In the genomic region with DNA sequence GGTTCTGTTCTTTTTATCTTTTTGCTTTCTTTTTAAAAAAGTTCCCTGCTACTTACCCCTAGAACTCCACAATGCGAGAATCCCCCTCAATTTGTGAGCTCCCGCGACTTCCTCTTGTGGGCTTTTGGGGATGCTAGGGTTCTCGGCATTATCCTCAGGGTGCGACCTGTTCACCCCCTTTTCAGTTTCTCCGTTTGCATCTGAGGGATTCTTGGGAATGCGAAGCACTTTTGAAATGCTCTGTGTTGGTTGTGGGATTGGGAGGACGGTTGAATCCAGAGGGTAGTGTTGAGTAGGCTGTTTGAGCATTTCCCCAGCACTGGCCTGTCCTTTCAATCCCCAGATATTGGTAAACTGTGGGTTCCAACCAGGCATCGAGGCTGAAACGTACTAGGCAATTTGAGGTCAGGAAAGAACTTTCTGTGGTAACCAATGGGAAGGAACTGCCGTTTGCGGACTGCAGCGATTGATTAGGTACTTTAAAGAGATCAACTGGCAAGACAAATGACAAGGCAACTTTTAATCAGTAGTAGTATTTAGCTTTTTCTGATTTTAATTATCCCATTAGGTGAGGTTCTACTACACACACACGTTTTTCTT, we compare ENCODE assay signal across 8 cellular contexts. TPM values are rescaled to one million over a fixed set of nuclear protein-coding genes. Genes with fewer than 3 reads are reported as not detected.
DNase-seq lines count a peak whose midpoint lies in the region; ATAC-seq, FAIRE-seq and TF ChIP-seq lines count a peak whose summit lies in the region.

No MANE protein-coding gene starts in this region.

- H3K4me3 ChIP-seq in LNCaP clone FGC (ENCODE audit: low read depth, low read length) (peak overlapping the region; percentile 93), iPS DF 6.9 (ENCODE audit: low read length) (peak overlapping the region; percentile 65; the same call in 1 of the 2 replicates), skeletal muscle tissue (ENCODE audit: low read length in 3 of 3) (peak overlapping the region; percentile 85 to 96 (median 87))

- peaks cover 48% of the 10 kb centered on the region for H3K4me1 Mint-ChIP-seq in activated naive CD8-positive, alpha-beta T cell (ENCODE audit: low read depth)

- no peaks in the 10 kb centered on the region for H3K9me3 ChIP-seq in iPS DF 6.9 (ENCODE audit: control insufficient read depth, insufficient read depth, low read length)
- H3K9me3 ChIP-seq in skeletal muscle tissue (ENCODE audit: control insufficient read depth in 3 of 3, low read length in 3 of 3) = no peaks in the 10 kb centered on the region

- H3K9me3 Mint-ChIP-seq in activated naive CD8-positive, alpha-beta T cell (ENCODE audit: low read depth) = no peaks in the 10 kb centered on the region

- DNase-seq in GM12891 (ENCODE audit: insufficient read length, low spot score) (no peak), LNCaP clone FGC (ENCODE audit: low read depth) (no peak), iPS DF 6.9 (ENCODE audit: low read depth, low spot score) (peak; percentile 22), DMS79 (lab: John Stamatoyannopoulos, UW) (no peak)
- DNase-seq in stimulated activated naive CD4-positive, alpha-beta T cell (lab: John Stamatoyannopoulos, UW) = no peak

- peak; percentile 71 for FAIRE-seq in GM12891 (lab: Jason Lieb, UNC)

- peak overlapping the region; percentile 98 for H3K27ac Mint-ChIP-seq in activated naive CD8-positive, alpha-beta T cell

- H3K27me3 ChIP-seq in iPS DF 6.9 (ENCODE audit: control insufficient read depth, insufficient read depth, low read length) (no peaks in the 10 kb centered on the region), skeletal muscle tissue (ENCODE audit: control insufficient read depth in 3 of 3, insufficient read depth in 3 of 3, low read length in 3 of 3) (no peaks in the 10 kb centered on the region)

- peak overlapping the region; percentile 100 for H3K4me3 Mint-ChIP-seq in activated naive CD8-positive, alpha-beta T cell

- no peak for TF ChIP-seq CTCF in LNCaP clone FGC (IDR thresholded peaks at IDR 0.05; ENCODE audit: control insufficient read depth, extremely low read depth, insufficient read depth)

- peak; percentile 8 for ATAC-seq in GM21825 (IDR thresholded peaks at IDR 0.05; ENCODE audit: unreplicated experiment)

- H3K36me3 ChIP-seq in iPS DF 6.9 (ENCODE audit: control insufficient read depth, insufficient read depth, low read length) (no peaks in the 10 kb centered on the region), skeletal muscle tissue (ENCODE audit: control insufficient read depth in 3 of 3, insufficient read depth in 3 of 3, low read length in 3 of 3) (no peaks in the 10 kb centered on the region)

- H3K9ac ChIP-seq in skeletal muscle tissue (ENCODE audit: low read depth in 1 of 3, low read length in 3 of 3) = peak overlapping the region; percentile 82 to 85 (median 84)

- peaks cover 12% of the 10 kb centered on the region for H3K36me3 Mint-ChIP-seq in activated naive CD8-positive, alpha-beta T cell

- no peaks in the 10 kb centered on the region for H3K4me1 ChIP-seq in iPS DF 6.9 (ENCODE audit: control insufficient read depth, insufficient read depth, low read length)
- H3K4me1 ChIP-seq in skeletal muscle tissue (ENCODE audit: control insufficient read depth in 3 of 3, insufficient read depth in 3 of 3, low read length in 3 of 3) = peaks cover 10 to 24% (median 19%) of the 10 kb centered on the region in 3 donors

- TF ChIP-seq POLR2A in GM12891 (IDR thresholded peaks at IDR 0.05; ENCODE audit: low read depth, low read length) = no peak

- no peaks in the 10 kb centered on the region for H3K27me3 Mint-ChIP-seq in activated naive CD8-positive, alpha-beta T cell

- no CpG with 5 or more reads among the region's 14 CpGs for WGBS in iPS DF 6.9 (ENCODE audit: insufficient coverage, insufficient read length)

- H3K27ac ChIP-seq in iPS DF 6.9 (ENCODE audit: low read length) (no peak overlapping the region), skeletal muscle tissue (ENCODE audit: low read depth, low read length) (peak overlapping the region; percentile 67)

TF ChIP-seq in GM12891, 5 proteins besides CTCF, POLR2A, EP300 and RAD21:
- TF ChIP-seq POU2F2 (IDR thresholded peaks at IDR 0.05; ENCODE audit: low read depth, low read length) (no peak), SPI1 (IDR thresholded peaks at IDR 0.05; ENCODE audit: low read depth, low read length) (no peak), TAF1 (IDR thresholded peaks at IDR 0.05; ENCODE audit: low read depth, low read length) (no peak), POLR2AphosphoS5 (IDR thresholded peaks at IDR 0.05; ENCODE audit: low read depth, low read length) (no peak), PAX5 (IDR thresholded peaks at IDR 0.05; ENCODE audit: insufficient read depth, low read length, severe bottlenecking) (no peak)
TF ChIP-seq in GM12891: peak in this region for 0.

RNA-seq across cellular contexts. Expression of a gene that starts 0.4 kb away (rescaled TPM):
- 15.7 TPM for polyA plus RNA-seq in GM12891 (2012; ENCODE audit: low read depth, missing spikeins)
- total RNA-seq in skeletal muscle tissue = 3.7 TPM

RNA-seq across cellular contexts. Expression of a gene that starts 0.6 kb away (rescaled TPM):
- polyA plus RNA-seq in GM12891 (2012; ENCODE audit: low read depth, missing spikeins) = 32.2 TPM
- 44.9 TPM for total RNA-seq in skeletal muscle tissue
